ENCODE assay signal across 8 cellular contexts in the genomic region with DNA sequence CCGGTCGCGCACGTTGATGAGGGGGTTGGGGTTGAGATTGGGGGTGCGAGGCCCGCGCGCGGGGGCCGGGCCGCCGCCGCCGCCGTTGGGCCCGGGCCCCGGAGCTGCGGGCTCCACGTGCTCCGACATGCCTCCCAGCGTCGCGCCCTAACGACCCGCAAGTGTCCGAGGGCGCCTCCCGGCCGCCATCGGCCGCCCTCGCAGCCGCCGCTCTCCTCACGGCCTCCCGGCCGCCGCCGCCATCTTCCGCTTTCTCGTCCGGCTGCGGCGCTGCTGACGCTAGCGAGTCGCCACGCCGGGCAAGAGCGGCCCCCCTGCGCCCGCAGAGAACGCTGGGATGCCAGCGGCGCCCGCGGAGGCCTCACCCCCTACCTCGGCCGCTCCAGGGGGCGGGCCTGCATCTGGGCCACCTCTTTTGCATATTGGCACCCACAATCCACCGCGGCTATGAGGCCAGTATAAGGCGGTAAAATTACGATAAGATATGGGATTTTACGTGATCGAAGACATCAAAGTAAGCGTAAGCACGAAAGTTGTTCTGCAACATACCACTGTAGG. TPM values are rescaled to one million over a fixed set of nuclear protein-coding genes. Genes with fewer than 3 reads are reported as not detected.
DNase-seq lines count a peak whose midpoint lies in the region; ATAC-seq, FAIRE-seq and TF ChIP-seq lines count a peak whose summit lies in the region.

TMEM259 (minus strand) TSS at position 256 of the 558 bp plus-strand sequence; CDS start at position 129, 127 bp downstream.

- peaks cover 27% of the 10 kb centered on the region for H4K20me1 ChIP-seq in HepG2 (ENCODE audit: insufficient read depth, low read length)

- peak within 1 kb of the TSS; percentile 93 for H3K4me2 ChIP-seq in HepG2 (ENCODE audit: low read depth, low read length)

- H3K4me3 ChIP-seq in CD4-positive, CD25-positive, alpha-beta regulatory T cell (ENCODE audit: low read depth, low read length), result peak within 1 kb of the TSS; percentile 67
- peak within 1 kb of the TSS; percentile 69 to 92 (median 90) for H3K4me3 ChIP-seq in HepG2 (replicated peaks in 1 of 3; ENCODE audit: insufficient read depth in 1 of 3, low read depth in 2 of 3, low read length in 3 of 3)

- H3K27me3 Mint-ChIP-seq in CD4-positive, CD25-positive, alpha-beta regulatory T cell, result peaks cover 13% of the 10 kb centered on the region

- no peaks in the 10 kb centered on the region for H3K9me3 ChIP-seq in CD4-positive, CD25-positive, alpha-beta regulatory T cell (ENCODE audit: control insufficient read depth in 2 of 2, low read length in 2 of 2)
- H3K9me3 ChIP-seq in HepG2 (ENCODE audit: low read length), result no peaks in the 10 kb centered on the region

- peak within 1 kb of the TSS; percentile 98 for H3K27ac ChIP-seq in CD4-positive, CD25-positive, alpha-beta regulatory T cell (ENCODE audit: insufficient read depth, low read length, poor library complexity, severe bottlenecking)
- peak within 1 kb of the TSS; percentile 77 for H3K27ac ChIP-seq in HepG2 (ENCODE audit: extremely low read length, insufficient read depth, low read length)

- no peak; the same call in none of the 2 replicates for TF ChIP-seq RAD21 in HepG2 (CRISPR knock-in tag; IDR thresholded peaks at IDR 0.05)

- no peaks in the 10 kb centered on the region for H3K36me3 ChIP-seq in CD4-positive, CD25-positive, alpha-beta regulatory T cell (ENCODE audit: control insufficient read depth, insufficient read depth, low read length)
- H3K36me3 ChIP-seq in HepG2 (replicated peaks in 1 of 2; ENCODE audit: control insufficient read depth in 1 of 2, insufficient read depth in 2 of 2, low read length in 2 of 2), result 0 out of 5 replicates have a peak, but pooled peaks cover 0 to 1% of the 10 kb centered on the region in 2 experiments

- 0% methylated on average over 10 of the region's 68 CpGs for WGBS in HepG2 (ENCODE audit: low lambda C conversion rate)

- no TSS peak for BruUV-seq in HepG2 (replicated peaks; lab: Mats Ljungman, UMichigan)

- H3K79me2 ChIP-seq in HepG2 (ENCODE audit: insufficient read depth, low read length), result peaks cover 48% of the 10 kb centered on the region

- no peak for FAIRE-seq in HepG2 (lab: Jason Lieb, UNC)

- no peaks in the 10 kb centered on the region for H3K27me3 ChIP-seq in CD4-positive, CD25-positive, alpha-beta regulatory T cell (ENCODE audit: control insufficient read depth, insufficient read depth, low read length)
- H3K27me3 ChIP-seq in HepG2 (ENCODE audit: control insufficient read depth in 1 of 2, insufficient read depth in 2 of 2, low read length in 2 of 2), result no peaks in the 10 kb centered on the region; a peak in 1 of 5 replicates

- peak; percentile 96 to 98 (median 97) for DNase-seq in CD4-positive, CD25-positive, alpha-beta regulatory T cell
- DNase-seq in NCI-H82 (lab: John Stamatoyannopoulos, UW) (peak; percentile 97), dedifferentiated amniotic fluid mesenchymal stem cell (ENCODE audit: extremely low spot score) (peak; percentile 98), HepG2 (ENCODE audit: low spot score) (peak; percentile 92)
- peak; percentile 96 to 98 for DNase-seq in activated CD4-positive, alpha-beta T cell treated with anti-CD3 and anti-CD28 coated beads, Interleukin-2, amount 50 U/mL, for 4 hours
- peak; percentile 96 to 98 for DNase-seq in stimulated activated CD4-positive, alpha-beta T cell treated with anti-CD3 and anti-CD28 coated beads, Interleukin-2, amount 100 ng/mL, for 48 hours

- CTCF ChIA-PET in HepG2 (lab: Yijun Ruan, JAX; ENCODE audit: low intra/inter-chr PET ratio, low total read pairs), result interaction anchor here (1.1 kb wide), 1 partner anchor 99 kb away, joined by 3 read pairs; no protein-coding TSS in a partner anchor

- no peak for TF ChIP-seq CTCF in HepG2 (CRISPR knock-in tag; IDR thresholded peaks at IDR 0.05)

- H3K9ac ChIP-seq in HepG2 (ENCODE audit: insufficient read depth, low read depth, low read length), result peak within 1 kb of the TSS; percentile 90

- POLR2A ChIA-PET in HepG2 (lab: Yijun Ruan, JAX), result interaction anchor here (1.0 to 1.4 kb wide), 6 partner anchors 19 to 182 kb away, joined by 3 to 5 read pairs (median 4); partner anchors contain the start of genes ARHGAP45 and GPX4

- no peaks in the 10 kb centered on the region for H3K9me3 Mint-ChIP-seq in CD4-positive, CD25-positive, alpha-beta regulatory T cell

- H3K36me3 Mint-ChIP-seq in CD4-positive, CD25-positive, alpha-beta regulatory T cell, result no peaks in the 10 kb centered on the region

- H3K4me3 Mint-ChIP-seq in CD4-positive, CD25-positive, alpha-beta regulatory T cell, result peak within 1 kb of the TSS; percentile 88 to 95 (median 94)

- H3K27ac Mint-ChIP-seq in CD4-positive, CD25-positive, alpha-beta regulatory T cell, result peak within 1 kb of the TSS; percentile 99 to 100 (median 99)

- no peak within 1 kb of the TSS for H2AFZ ChIP-seq in HepG2 (ENCODE audit: low read length)

- in situ Hi-C loops in HepG2 (cut with HindIII; ENCODE audit: extremely low pct_ligation_motif_present, low pct_unique_long_range_greater_than_20kb), result no loop called here

- ATAC-seq in CD4-positive, CD25-positive, alpha-beta regulatory T cell (ENCODE audit: low read depth in 2 of 2), result peak; percentile 92
- peak; percentile 71 for ATAC-seq in GM19438 (IDR thresholded peaks at IDR 0.05; ENCODE audit: low read depth, unreplicated experiment)
- ATAC-seq in HG03571 (IDR thresholded peaks at IDR 0.05; ENCODE audit: unreplicated experiment), result peak; percentile 70
- ATAC-seq in HepG2, result peak; percentile 82

- intact Hi-C loops in HepG2 (cut with micrococcal nuclease; ENCODE audit: unreplicated experiment), result loop anchor here (2.0 kb wide), 1 partner anchor 68 kb away; no protein-coding TSS in a partner anchor

- H3K4me1 ChIP-seq in CD4-positive, CD25-positive, alpha-beta regulatory T cell (ENCODE audit: control insufficient read depth, insufficient read depth, low read length, poor library complexity, severe bottlenecking), result peaks cover 54% of the 10 kb centered on the region
- peaks cover 47% of the 10 kb centered on the region for H3K4me1 ChIP-seq in HepG2 (ENCODE audit: insufficient read depth, low read length)

- H3K4me1 Mint-ChIP-seq in CD4-positive, CD25-positive, alpha-beta regulatory T cell, result peaks cover 0 to 51% (median 18%) of the 10 kb centered on the region in 4 donors

- no peak; a peak in 1 of 4 replicates for TF ChIP-seq EP300 in HepG2 (IDR thresholded peaks at IDR 0.05; ENCODE audit: low read depth in 2 of 2, low read length in 2 of 2)
- TF ChIP-seq EP300 in HepG2 (CRISPR knock-in tag; IDR thresholded peaks at IDR 0.05; ENCODE audit: borderline replicate concordance), result no peak

- peak in 1 of 2 experiments; percentile 71; a peak in 3 of 4 replicates for TF ChIP-seq POLR2A in HepG2 (IDR thresholded peaks at IDR 0.05; ENCODE audit: insufficient read depth in 1 of 2, low read depth in 2 of 2, low read length in 2 of 2)

TF ChIP-seq in HepG2, 621 proteins besides CTCF, POLR2A, EP300 and RAD21 (continues in another document):
- TF ChIP-seq, protein P1, sequence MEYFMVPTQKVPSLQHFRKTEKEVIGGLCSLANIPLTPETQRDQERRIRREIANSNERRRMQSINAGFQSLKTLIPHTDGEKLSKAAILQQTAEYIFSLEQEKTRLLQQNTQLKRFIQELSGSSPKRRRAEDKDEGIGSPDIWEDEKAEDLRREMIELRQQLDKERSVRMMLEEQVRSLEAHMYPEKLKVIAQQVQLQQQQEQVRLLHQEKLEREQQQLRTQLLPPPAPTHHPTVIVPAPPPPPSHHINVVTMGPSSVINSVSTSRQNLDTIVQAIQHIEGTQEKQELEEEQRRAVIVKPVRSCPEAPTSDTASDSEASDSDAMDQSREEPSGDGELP (IDR thresholded peaks at IDR 0.05; ENCODE audit: borderline replicate concordance, low read depth), result peak; percentile 45
- TF ChIP-seq IRX3 (CRISPR knock-in tag; IDR thresholded peaks at IDR 0.05; ENCODE audit: borderline replicate concordance, low read depth) (0 out of 2 replicates have a peak, but pooled peaks have one; percentile 72), ETV5 (CRISPR knock-in tag; IDR thresholded peaks at IDR 0.05; ENCODE audit: borderline replicate concordance) (peak; percentile 16; the same call in 1 of the 2 replicates), KAT8 (CRISPR knock-in tag; IDR thresholded peaks at IDR 0.05) (peak; percentile 46; the same call in 1 of the 2 replicates), DMAP1 (CRISPR knock-in tag; IDR thresholded peaks at IDR 0.05) (peak; percentile 70), NFYB (CRISPR knock-in tag; IDR thresholded peaks at IDR 0.05) (0 out of 2 replicates have a peak, but pooled peaks have one; percentile 4), NR2C2 (CRISPR knock-in tag; IDR thresholded peaks at IDR 0.05; ENCODE audit: borderline replicate concordance) (peak; percentile 75; the same call in 1 of the 2 replicates), ARNT2 (CRISPR knock-in tag; IDR thresholded peaks at IDR 0.05; ENCODE audit: low read depth) (peak; percentile 22; the same call in 1 of the 2 replicates), RAD51 (IDR thresholded peaks at IDR 0.05; ENCODE audit: borderline replicate concordance) (no peak)

RNA-seq across cellular contexts. Expression of gene TMEM259, which starts in this region (rescaled TPM):
- total RNA-seq in CD4-positive, CD25-positive, alpha-beta regulatory T cell, result 339 TPM
- 10 to 100 TPM; 51.6 to 67.1 (median 54.2) TPM for polyA plus RNA-seq in CD4-positive, CD25-positive, alpha-beta regulatory T cell
- 20.5 and 64.7 TPM in 2 replicates for total RNA-seq in HepG2 (2016; rRNA removed; fragmentation: Illumina TruSeq; extraction: Trizol)
- 30.1 and 37.5 TPM in 2 replicates for total RNA-seq in HepG2 (2016; cell fraction: cytosol; rRNA removed; fragmentation: Illumina TruSeq; extraction: Trizol; ENCODE audit: low read depth)
- total RNA-seq in HepG2 (2016; cell fraction: insoluble cytoplasmic fraction; rRNA removed; fragmentation: Illumina TruSeq; extraction: Trizol), result 17.1 and 68.9 TPM in 2 replicates
- total RNA-seq in HepG2 (2016; cell fraction: membrane; rRNA removed; fragmentation: Illumina TruSeq; extraction: Trizol), result 50.5 and 59.4 TPM in 2 replicates
- 58.0 and 76.3 TPM in 2 replicates for total RNA-seq in HepG2 (2016; cell fraction: nucleus; rRNA removed; fragmentation: Illumina TruSeq; extraction: Trizol)
- 164 and 232 TPM in 2 replicates for polyA plus RNA-seq in HepG2 (2011; rRNA removed)
- polyA plus RNA-seq in HepG2 (2011; cell fraction: cytosol; rRNA removed), result 108 and 161 TPM in 2 replicates
- 1,157 and 1,454 TPM in 2 replicates for polyA plus RNA-seq in HepG2 (2011; cell fraction: nucleus; rRNA removed)
- polyA plus RNA-seq in HepG2 (2012), result 55.1 and 79.6 TPM in 2 replicates
- polyA plus RNA-seq in HepG2 (2016; cell fraction: cytosol; fragmentation: Illumina TruSeq; extraction: Trizol; ENCODE audit: low read depth), result 28.3 and 31.6 TPM in 2 replicates
- polyA plus RNA-seq in HepG2 (2016; cell fraction: insoluble cytoplasmic fraction; fragmentation: Illumina TruSeq; extraction: Trizol; ENCODE audit: low read depth), result 28.7 and 28.8 TPM in 2 replicates
- polyA plus RNA-seq in HepG2 (2016; cell fraction: membrane; fragmentation: Illumina TruSeq; extraction: Trizol; ENCODE audit: low read depth), result 47.1 and 48.7 TPM in 2 replicates
- 234 and 238 TPM in 2 replicates for polyA plus RNA-seq in HepG2 (2016; cell fraction: nucleus; fragmentation: Illumina TruSeq; extraction: Trizol; ENCODE audit: insufficient read depth, low read depth)
- 129 and 199 TPM in 2 replicates for polyA minus RNA-seq in HepG2 (2011; rRNA and poly(A)+ RNA removed; ENCODE audit: low replicate concordance)
- polyA minus RNA-seq in HepG2 (2011; cell fraction: cytosol; rRNA and poly(A)+ RNA removed), result 47.6 and 51.1 TPM in 2 replicates
- 58.8 and 65.8 TPM in 2 replicates for polyA minus RNA-seq in HepG2 (2011; cell fraction: nucleus; rRNA and poly(A)+ RNA removed)

Comparison
In these comparisons a context has a peak if more than half of its experiments do, and no peak if none do; other contexts are left out.
1. Peak in every context shown above with its lines: DNase-seq, ATAC-seq, H3K4me3 ChIP-seq and H3K27ac ChIP-seq.